Comparison of ENCODE assay signal across 10 cellular contexts in the genomic region with DNA sequence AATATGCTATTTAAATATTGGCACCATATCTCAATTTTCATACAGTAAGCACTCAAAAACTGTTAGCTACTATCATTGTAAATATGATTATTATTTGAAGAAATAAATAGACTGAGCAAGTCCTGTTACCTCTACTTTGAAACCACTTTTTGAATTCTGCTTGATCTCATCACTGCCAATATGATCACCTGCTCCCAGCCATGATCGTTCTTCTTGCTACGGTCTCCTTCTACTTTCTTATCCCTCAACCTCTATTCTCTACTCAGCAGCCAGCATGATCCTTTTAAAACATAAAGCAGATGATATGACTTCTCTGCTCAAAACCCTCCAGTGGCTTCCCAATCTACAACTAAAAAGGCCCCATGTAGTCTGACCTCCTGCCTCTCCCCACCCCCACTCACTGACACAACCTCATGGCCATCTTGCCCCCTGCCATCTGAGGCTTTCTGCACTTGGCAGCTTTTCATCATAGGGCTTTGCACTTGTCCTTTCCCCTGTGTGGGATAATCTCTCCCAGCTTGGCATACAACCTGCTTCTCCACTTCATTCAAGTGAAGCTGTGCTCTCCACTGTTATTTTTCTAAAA. TPM values are rescaled to one million over a fixed set of nuclear protein-coding genes. Genes with fewer than 3 reads are reported as not detected.
DNase-seq lines count a peak whose midpoint lies in the region; ATAC-seq and TF ChIP-seq lines count a peak whose summit lies in the region.
"Had no signal": no experiment of that assay in that cellular context is flagged by ENCODE, and none has a peak within 500 bp of the region (broad histone marks: within the 10 kb centered on the region; RNA-seq: fewer than 3 reads in every experiment).

No MANE protein-coding gene starts in this region.

- H3K9me3 ChIP-seq in breast epithelium (no peaks in the 10 kb centered on the region), mammary epithelial cell (replicated peaks; ENCODE audit: insufficient read depth, low read length) (no peaks in the 10 kb centered on the region), MM.1S (replicated peaks; ENCODE audit: insufficient read depth, low read length) (no peaks in the 10 kb centered on the region), thymus (ENCODE audit: control insufficient read depth) (no peaks in the 10 kb centered on the region)

- no peaks in the 10 kb centered on the region for H3K9me2 ChIP-seq in MM.1S (replicated peaks; ENCODE audit: insufficient read depth, low read length)

- peaks cover 15% of the 10 kb centered on the region for H3F3A ChIP-seq in MM.1S (ENCODE audit: insufficient read depth, low read length)

- 100% methylated on average over 2 of the region's 2 CpGs for WGBS in mammary epithelial cell (ENCODE audit: low coverage, missing lambda C conversion rate)
- WGBS in thymus, result 41% methylated on average over 2 of the region's 2 CpGs

- H3K36me3 ChIP-seq in breast epithelium, result no peaks in the 10 kb centered on the region
- H3K36me3 ChIP-seq in mammary epithelial cell (ENCODE audit: insufficient read depth, low read length), result no peaks in the 10 kb centered on the region
- H3K36me3 ChIP-seq in MM.1S (replicated peaks; ENCODE audit: insufficient read depth, low read length), result no peaks in the 10 kb centered on the region
- no peaks in the 10 kb centered on the region for H3K36me3 ChIP-seq in thymus (ENCODE audit: control insufficient read depth, insufficient read depth)

- H3K4me2 ChIP-seq in mammary epithelial cell (ENCODE audit: insufficient read depth, low read depth, low read length), result no peak overlapping the region
- peak overlapping the region; percentile 91 for H3K4me2 ChIP-seq in MM.1S (ENCODE audit: low read depth, low read length)

- BruUV-seq in mammary epithelial cell (replicated peaks; lab: Mats Ljungman, UMichigan), result no TSS peak

- DNase-seq in breast epithelium (ENCODE audit: low spot score in 2 of 2), result no peak
- DNase-seq in mammary epithelial cell, result no peak
- no peak for DNase-seq in MM.1S
- DNase-seq in dorsolateral prefrontal cortex, result no peak
- DNase-seq in activated effector memory CD4-positive, alpha-beta T cell treated with anti-CD3 and anti-CD28 coated beads, Interleukin-2, amount 50 U/mL, for 16 hours, result no peak
- no peak for DNase-seq in NK-92 treated with Interleukin-12 subunit alpha and Interleukin-12 subunit beta, amount 100 ng/mL, for 24 hours (lab: John Stamatoyannopoulos, UW)
- DNase-seq: NCI-H1436 treated with DMSO at 0.1 percent for 48 hours had no signal

- H4K20me1 ChIP-seq in mammary epithelial cell (ENCODE audit: insufficient read depth, low read length) (no peaks in the 10 kb centered on the region), MM.1S (ENCODE audit: insufficient read depth, low read length) (no peaks in the 10 kb centered on the region)

- no peak for ATAC-seq in GM19324 (IDR thresholded peaks at IDR 0.05; ENCODE audit: low FRiP score, unreplicated experiment)

- in situ Hi-C loops in mammary epithelial cell (cut with MboI; ENCODE audit: low sequenced_read_pairs in 2 of 2), result loop anchor here in 1 of 2 donors (5.0 kb wide), 1 partner anchor 84 kb away; no protein-coding TSS in a partner anchor

- H3K27me3 ChIP-seq in breast epithelium (no peaks in the 10 kb centered on the region), mammary epithelial cell (ENCODE audit: insufficient read depth, low read length) (no peaks in the 10 kb centered on the region), MM.1S (replicated peaks; ENCODE audit: insufficient read depth, low read length) (no peaks in the 10 kb centered on the region), dorsolateral prefrontal cortex (no peaks in the 10 kb centered on the region), thymus (ENCODE audit: control insufficient read depth, insufficient read depth) (no peaks in the 10 kb centered on the region)

- no peak for TF ChIP-seq POLR2A in breast epithelium (IDR thresholded peaks at IDR 0.05)

- CTCF ChIA-PET in mammary epithelial cell (lab: Charles Lee; ENCODE audit: low non-redundant PET), result no interaction called here

- no peak overlapping the region for H3K9ac ChIP-seq in mammary epithelial cell (ENCODE audit: insufficient read depth, low read length)
- H3K9ac ChIP-seq in MM.1S (ENCODE audit: low read length), result peak overlapping the region; percentile 39

- H3K27ac ChIP-seq in breast epithelium (peak overlapping the region; percentile 6 to 41), mammary epithelial cell (ENCODE audit: insufficient read depth, low read depth, low read length) (no peak overlapping the region), MM.1S (ENCODE audit: low read length) (peak overlapping the region; percentile 57; the same call in 1 of the 2 replicates), dorsolateral prefrontal cortex (peak overlapping the region in 39 of 59 donors; percentile 0 to 79 (median 36)), thymus (ENCODE audit: low read depth) (peak overlapping the region; percentile 92)

- intact Hi-C loops in breast epithelium (cut with DNase I; ENCODE audit: low total_unique reads) (no loop called here), mammary epithelial cell (cut with micrococcal nuclease) (no loop called here), dorsolateral prefrontal cortex (cut with DNase I) (loop anchor here in 1 of 2 donors (2.0 kb wide), 1 partner anchor 79 kb away; no protein-coding TSS in a partner anchor)

- no peak overlapping the region for H3K4me3 ChIP-seq in breast epithelium
- H3K4me3 ChIP-seq in mammary epithelial cell (replicated peaks in 1 of 3; ENCODE audit: insufficient read depth in 1 of 3, low read depth in 2 of 3, low read length in 3 of 3), result no peak overlapping the region
- peak overlapping the region; percentile 63 for H3K4me3 ChIP-seq in MM.1S (ENCODE audit: low read length)
- peak overlapping the region in 47 of 59 donors; percentile 0 to 55 (median 28) for H3K4me3 ChIP-seq in dorsolateral prefrontal cortex
- H3K4me3 ChIP-seq in thymus (ENCODE audit: low read length), result peak overlapping the region; percentile 49

- H2AFZ ChIP-seq in mammary epithelial cell (ENCODE audit: low read depth, low read length) (no peak overlapping the region), MM.1S (ENCODE audit: low read length) (peak overlapping the region; percentile 93)

- H3K79me2 ChIP-seq in mammary epithelial cell (ENCODE audit: insufficient read depth, low read length) (no peaks in the 10 kb centered on the region), MM.1S (ENCODE audit: low read length) (no peaks in the 10 kb centered on the region)

- H3K4me1 ChIP-seq in breast epithelium (peaks cover 0 to 8% of the 10 kb centered on the region in 2 donors), mammary epithelial cell (ENCODE audit: insufficient read depth, low read length) (peaks cover 3% of the 10 kb centered on the region), MM.1S (ENCODE audit: low read length) (peaks cover 30% of the 10 kb centered on the region), thymus (ENCODE audit: control insufficient read depth, insufficient read depth, low read length) (peaks cover 31% of the 10 kb centered on the region)

- TF ChIP-seq CTCF in breast epithelium (IDR thresholded peaks at IDR 0.05) (no peak), mammary epithelial cell (conservative IDR thresholded peaks at IDR 0.05 in 1 of 2, IDR thresholded peaks at IDR 0.05 in 1 of 2; ENCODE audit: extremely low read depth in 1 of 2, insufficient read depth in 1 of 2, low read depth in 1 of 2, low read length in 2 of 2) (no peak), MM.1S (IDR thresholded peaks at IDR 0.05; ENCODE audit: low read length) (no peak), dorsolateral prefrontal cortex (IDR thresholded peaks at IDR 0.05 in 54 of 56, conservative IDR thresholded peaks at IDR 0.05 in 2 of 56; ENCODE audit: low read depth in 1 of 56, partially characterized antibody in 56 of 56) (no peak)

- dilution Hi-C loops in mammary epithelial cell (cut with HindIII; ENCODE audit: low sequenced_read_pairs), result loop anchor here (5.0 kb wide), 1 partner anchor 74 kb away; no protein-coding TSS in a partner anchor

RNA-seq across cellular contexts. Expression of gene CD34, which starts 27.2 kb away (rescaled TPM):
- total RNA-seq in breast epithelium (10 to 100 TPM; 15.7 to 80.6 (median 22.2) TPM), mammary epithelial cell (not detected), dorsolateral prefrontal cortex (10 to 100 TPM in 99 of 120 experiments, 1 to 10 TPM in 21; 3.4 to 46.4 (median 15.4) TPM)
- polyA plus RNA-seq in mammary epithelial cell (0.02 TPM), thymus (14.5 TPM)
- not detected for polyA minus RNA-seq in mammary epithelial cell
- polyA plus RNA-seq: CD14-positive monocyte had no signal

Comparison
In these comparisons a context has a peak if more than half of its experiments do, and no peak if none do; other contexts are left out.
1. RNA of gene CD34, which starts 27.2 kb away (total RNA-seq): 15.7 to 80.6 TPM in breast epithelium and 3.4 to 46.4 TPM in dorsolateral prefrontal cortex; not detected in mammary epithelial cell; every median in the first group is over 4 times any median in the second.
2. H3K4me3 ChIP-seq: peak in MM.1S (single experiment), dorsolateral prefrontal cortex (47 of 59) and thymus (single experiment); none in breast epithelium (0 of 3) and mammary epithelial cell (0 of 3).